ENCODE assay signal across 8 cellular contexts in the genomic region with DNA sequence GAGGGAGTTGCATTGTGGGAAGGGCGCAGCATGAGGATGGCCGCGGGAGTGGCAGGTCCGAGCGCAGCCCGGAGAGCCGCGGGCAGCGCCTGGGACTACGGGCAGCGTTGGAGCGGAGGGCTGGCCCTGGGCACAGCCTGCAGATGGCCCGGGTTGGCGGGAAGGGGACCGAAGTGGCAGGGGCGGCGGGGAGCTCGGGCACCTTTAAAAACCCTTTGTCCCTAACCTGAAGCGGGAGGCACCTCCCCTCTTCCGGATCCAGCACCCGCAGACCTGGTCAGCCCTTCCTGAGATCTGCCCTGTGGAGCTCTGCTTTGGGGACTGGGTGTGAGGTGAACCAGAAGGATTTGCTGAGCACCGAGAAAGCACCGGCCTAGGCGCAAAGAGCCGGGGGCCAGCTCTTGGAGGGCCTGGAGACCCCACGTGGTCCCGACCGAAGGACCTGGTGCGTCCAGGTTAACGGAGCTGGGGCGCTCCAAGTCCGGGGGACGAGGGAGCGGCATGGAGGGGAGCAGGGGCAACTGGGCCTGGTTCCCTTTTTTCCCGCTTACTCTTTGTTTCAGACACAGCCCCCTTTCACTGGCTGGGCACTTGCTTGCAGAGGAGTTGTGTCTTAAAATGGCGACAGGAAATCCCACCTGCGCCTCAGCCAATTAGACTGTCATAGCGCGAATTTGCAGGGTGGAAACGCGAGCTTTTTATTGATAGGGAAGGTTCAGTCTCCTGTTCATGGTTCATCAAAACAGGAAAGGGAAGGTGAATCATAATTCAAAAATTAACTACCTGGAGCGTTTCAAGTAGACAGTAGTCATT. TPM values are rescaled to one million over a fixed set of nuclear protein-coding genes. Genes with fewer than 3 reads are reported as not detected.
DNase-seq lines count a peak whose midpoint lies in the region; ATAC-seq lines count a peak whose summit lies in the region.

No MANE protein-coding gene starts in this region.

- H3K36me3 ChIP-seq in muscle layer of colon (ENCODE audit: insufficient read depth, low read length): no peaks in the 10 kb centered on the region

- peak overlapping the region; percentile 95 for H3K27ac ChIP-seq in muscle layer of colon (ENCODE audit: low read depth, low read length)

- peak overlapping the region; percentile 92 for H3K4me3 ChIP-seq in Jurkat, Clone E6-1 (ENCODE audit: low read length)
- peak overlapping the region; percentile 67 to 92 for H3K4me3 ChIP-seq in muscle layer of colon (ENCODE audit: low read depth in 1 of 2, low read length in 2 of 2)

- H3K27me3 Mint-ChIP-seq in stimulated activated naive B cell treated with anti-CD40 and anti-IgM and Interleukin-4, amounts not matched to agents 10 μg/mL and 1 μg/mL and 100 μg/mL, for 72 hours: no peaks in the 10 kb centered on the region

- peak; percentile 6 for ATAC-seq in GM21367 (IDR thresholded peaks at IDR 0.05; ENCODE audit: unreplicated experiment)
- ATAC-seq in stimulated activated naive B cell treated with anti-CD40 and anti-IgM and Interleukin-4, amounts not matched to agents 10 μg/mL and 1 μg/mL and 100 μg/mL, for 72 hours (replicated peaks): peak; percentile 46 to 50

- peaks cover 25% of the 10 kb centered on the region for H3K4me1 ChIP-seq in muscle layer of colon (ENCODE audit: insufficient read depth, low read length)

- H3K9ac ChIP-seq in muscle layer of colon (ENCODE audit: low read length): peak overlapping the region; percentile 14

- peaks cover 3 to 6% of the 10 kb centered on the region in 2 donors for H3K36me3 Mint-ChIP-seq in stimulated activated naive B cell treated with anti-CD40 and anti-IgM and Interleukin-4, amounts not matched to agents 10 μg/mL and 1 μg/mL and 100 μg/mL, for 72 hours

- DNase-seq in COR-L47 (lab: John Stamatoyannopoulos, UW): peak; percentile 73
- DNase-seq in Jurkat, Clone E6-1 (ENCODE audit: low read depth, low spot score): peak; percentile 78
- peak; percentile 67 to 70 for DNase-seq in activated CD4-positive, alpha-beta T cell treated with anti-CD3 and anti-CD28 coated beads for 4 hours
- peak; percentile 75 for DNase-seq in ecto neural progenitor cell (ENCODE audit: low spot score)
- DNase-seq in stimulated activated naive B cell treated with anti-CD40 and anti-IgM and Interleukin-4, amounts not matched to agents 10 μg/mL and 1 μg/mL and 100 μg/mL, for 72 hours: peak; percentile 73
- DNase-seq in COLO668 (lab: John Stamatoyannopoulos, UW; ENCODE audit: unreplicated experiment): no peak

- no peaks in the 10 kb centered on the region for H3K9me3 Mint-ChIP-seq in stimulated activated naive B cell treated with anti-CD40 and anti-IgM and Interleukin-4, amounts not matched to agents 10 μg/mL and 1 μg/mL and 100 μg/mL, for 72 hours

- no peaks in the 10 kb centered on the region for H3K9me3 ChIP-seq in muscle layer of colon (ENCODE audit: low read length)

- H3K27ac Mint-ChIP-seq in stimulated activated naive B cell treated with anti-CD40 and anti-IgM and Interleukin-4, amounts not matched to agents 10 μg/mL and 1 μg/mL and 100 μg/mL, for 72 hours: no peak overlapping the region

- no peaks in the 10 kb centered on the region for H3K27me3 ChIP-seq in muscle layer of colon (ENCODE audit: control insufficient read depth in 1 of 2, insufficient read depth in 2 of 2, low read length in 2 of 2)

- peaks cover 12 to 27% of the 10 kb centered on the region in 2 donors for H3K4me1 Mint-ChIP-seq in stimulated activated naive B cell treated with anti-CD40 and anti-IgM and Interleukin-4, amounts not matched to agents 10 μg/mL and 1 μg/mL and 100 μg/mL, for 72 hours

- H3K4me3 Mint-ChIP-seq in stimulated activated naive B cell treated with anti-CD40 and anti-IgM and Interleukin-4, amounts not matched to agents 10 μg/mL and 1 μg/mL and 100 μg/mL, for 72 hours: no peak overlapping the region

RNA-seq across cellular contexts. Expression of a gene that starts 0.8 kb away (rescaled TPM):
- polyA plus RNA-seq in Jurkat, Clone E6-1 (2012; ENCODE audit: insufficient read depth, insufficient read length): 54.0 TPM
